Comparison of ENCODE assay signal across 1 cellular context in the genomic region with DNA sequence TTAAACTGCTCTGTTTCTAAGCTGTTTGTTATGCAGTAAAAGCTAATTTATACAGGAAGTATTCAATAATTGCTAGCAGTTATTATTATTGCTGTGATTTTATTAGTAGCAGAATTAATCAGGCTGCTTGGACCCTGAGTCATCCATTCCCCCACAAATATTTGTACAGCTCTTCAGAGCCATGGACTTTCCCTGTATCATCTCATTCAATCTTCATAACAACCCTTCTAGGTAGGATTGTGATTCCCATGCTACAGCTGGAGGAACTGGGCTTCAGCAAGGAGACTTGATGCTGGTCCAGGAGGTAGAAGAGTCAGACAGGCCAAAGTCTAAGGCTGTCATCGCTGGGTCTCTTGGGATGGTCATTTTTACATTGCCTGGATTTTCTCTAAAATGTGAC.
TF ChIP-seq lines count a peak whose summit lies in the region.

No MANE protein-coding gene starts in this region.

TF ChIP-seq in IMR-90, 13 proteins besides CTCF, POLR2A, EP300 and RAD21:
- TF ChIP-seq MAZ (IDR thresholded peaks at IDR 0.05; ENCODE audit: borderline replicate concordance, low read depth, low read length) (no peak), CEBPB (IDR thresholded peaks at IDR 0.05; ENCODE audit: low read depth, low read length) (no peak), FOS (IDR thresholded peaks at IDR 0.05; ENCODE audit: low read depth, low read length) (no peak), RCOR1 (IDR thresholded peaks at IDR 0.05; ENCODE audit: insufficient replicate concordance, low read length) (no peak), NFE2L2 (IDR thresholded peaks at IDR 0.05; ENCODE audit: low read depth, low read length) (no peak), MXI1 (IDR thresholded peaks at IDR 0.05; ENCODE audit: borderline replicate concordance, low read depth, low read length) (no peak)
- TF ChIP-seq, protein P1, sequence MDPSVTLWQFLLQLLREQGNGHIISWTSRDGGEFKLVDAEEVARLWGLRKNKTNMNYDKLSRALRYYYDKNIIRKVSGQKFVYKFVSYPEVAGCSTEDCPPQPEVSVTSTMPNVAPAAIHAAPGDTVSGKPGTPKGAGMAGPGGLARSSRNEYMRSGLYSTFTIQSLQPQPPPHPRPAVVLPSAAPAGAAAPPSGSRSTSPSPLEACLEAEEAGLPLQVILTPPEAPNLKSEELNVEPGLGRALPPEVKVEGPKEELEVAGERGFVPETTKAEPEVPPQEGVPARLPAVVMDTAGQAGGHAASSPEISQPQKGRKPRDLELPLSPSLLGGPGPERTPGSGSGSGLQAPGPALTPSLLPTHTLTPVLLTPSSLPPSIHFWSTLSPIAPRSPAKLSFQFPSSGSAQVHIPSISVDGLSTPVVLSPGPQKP (IDR thresholded peaks at IDR 0.05; ENCODE audit: borderline replicate concordance, low read depth, low read length): no peak
